In genomic region chr16:88099563-88099890, GRCh38 we compare ENCODE assay signal across 28 cellular contexts.
"Had no signal": no experiment of that assay in that cellular context is flagged by ENCODE, and none has a peak within 500 bp of the region (broad histone marks: within the 10 kb centered on the region; RNA-seq: fewer than 3 reads in every experiment).

No MANE protein-coding gene starts in this region.

- H3K4me1 ChIP-seq: foreskin keratinocyte, gastrocnemius medialis had no signal

- H3K9me3 ChIP-seq: gastrocnemius medialis had no signal

- H3K9me3 Mint-ChIP-seq: central memory CD8-positive, alpha-beta T cell had no signal

- H3K27ac Mint-ChIP-seq: activated B cell treated with CpG ODN at 0.5 μM for 24 hours; activated CD8-positive, alpha-beta T cell treated with anti-CD3 and anti-CD28 coated beads for 36 hours; activated naive CD8-positive, alpha-beta T cell; activated T-helper 17 cell treated with anti-CD3 and anti-CD28 coated beads, Interleukin-2, amount 50 U/mL, for 72 hours; dendritic cell treated with granulocyte-macrophage colony-stimulating factor and Interleukin-4, amounts not matched to agents 40 ng/mL and 50 ng/mL, for 4 days; effector memory CD8-positive, alpha-beta T cell; T-cell; T-helper 1 cell treated with Interleukin-12 subunit alpha and Interleukin-12 subunit beta and Interleukin-4 antibody, amounts not matched to agents 30 μg/mL and 1 μg/mL, for 36 hours had no signal

- H3K4me1 Mint-ChIP-seq: activated T-helper 17 cell treated with anti-CD3 and anti-CD28 coated beads, Interleukin-2, amount 50 U/mL, for 72 hours; central memory CD8-positive, alpha-beta T cell; T-cell had no signal

- H3K4me3 Mint-ChIP-seq: activated B cell treated with CpG ODN at 0.5 μM for 24 hours; activated CD8-positive, alpha-beta T cell treated with anti-CD3 and anti-CD28 coated beads for 36 hours; activated naive CD8-positive, alpha-beta T cell; activated T-cell treated with anti-CD3 and anti-CD28 coated beads, Interleukin-2, amount 50 U/mL, for 4 hours; activated T-helper 17 cell treated with anti-CD3 and anti-CD28 coated beads, Interleukin-2, amount 50 U/mL, for 72 hours; central memory CD8-positive, alpha-beta T cell; dendritic cell treated with granulocyte-macrophage colony-stimulating factor and Interleukin-4, amounts not matched to agents 40 ng/mL and 50 ng/mL, for 4 days; effector memory CD8-positive, alpha-beta T cell; T-cell; T-helper 1 cell treated with Interleukin-12 subunit alpha and Interleukin-12 subunit beta and Interleukin-4 antibody, amounts not matched to agents 30 μg/mL and 1 μg/mL, for 36 hours had no signal

- DNase-seq: activated B cell treated with CpG ODN at 0.5 μM for 24 hours; activated CD4-positive, alpha-beta T cell treated with anti-CD3 and anti-CD28 coated beads for 48 hours; activated CD4-positive, alpha-beta T cell treated with anti-CD3 and anti-CD28 coated beads, Interleukin-2, amount 50 U/mL, for 1 hour; activated CD4-positive, alpha-beta T cell treated with anti-CD3 and anti-CD28 coated beads, Interleukin-2, amount 50 U/mL, for 48 hours; activated CD8-positive, alpha-beta memory T cell treated with anti-CD3 and anti-CD28 coated beads for 24 hours; activated CD8-positive, alpha-beta T cell treated with anti-CD3 and anti-CD28 coated beads for 36 hours; activated effector memory CD4-positive, alpha-beta T cell treated with Interleukin-2 at 50 U/mL for 16 hours; activated gamma-delta T cell treated with Interleukin-2 at 50 U/mL for 16 hours; activated naive CD4-positive, alpha-beta T cell treated with anti-CD3 and anti-CD28 coated beads, Interleukin-2, amount 50 U/mL, for 16 hours; activated naive CD4-positive, alpha-beta T cell treated with Interleukin-2 at 50 U/mL for 16 hours; activated T-cell treated with anti-CD3 and anti-CD28 coated beads, Interleukin-2, amount 50 U/mL, for 4 hours; anterior cingulate cortex; dorsolateral prefrontal cortex; effector memory CD8-positive, alpha-beta T cell; erythroblast; gastrocnemius medialis; T-cell; T1000; WERI-Rb-1 had no signal

- H3K4me3 ChIP-seq: coronary artery, esophagus muscularis mucosa, gastrocnemius medialis had no signal

- H3K36me3 ChIP-seq: brain microvascular endothelial cell, esophagus muscularis mucosa, gastrocnemius medialis, WERI-Rb-1 had no signal

- H3K27ac ChIP-seq: brain microvascular endothelial cell, coronary artery, esophagus muscularis mucosa, foreskin keratinocyte, gastrocnemius medialis, WERI-Rb-1 had no signal

- H3K36me3 Mint-ChIP-seq: activated naive CD8-positive, alpha-beta T cell had no signal
